ENCODE assay signal across 3 cellular contexts in the genomic region with DNA sequence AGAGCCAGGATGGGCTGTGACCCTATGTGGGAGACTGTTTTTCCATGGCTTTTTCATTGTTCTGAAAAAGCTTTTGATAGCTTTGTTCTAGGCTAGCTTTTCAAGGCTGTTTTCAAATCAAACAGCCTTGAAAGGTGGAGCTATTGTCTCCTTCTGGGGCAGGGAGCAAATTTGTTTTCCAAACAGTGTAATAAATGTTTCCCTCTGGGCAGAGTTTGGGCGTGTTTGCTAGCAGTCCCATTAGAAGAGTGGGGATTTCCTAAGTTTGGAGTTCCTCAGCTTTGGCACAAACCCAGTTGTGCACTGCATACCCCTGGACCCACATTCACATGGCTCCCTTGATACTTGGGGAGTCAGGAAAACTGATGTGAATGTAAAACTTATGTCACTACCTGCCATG.
TF ChIP-seq lines count a peak whose summit lies in the region.

No MANE protein-coding gene starts in this region.

TF ChIP-seq in SK-N-SH, 30 proteins besides CTCF, POLR2A, EP300 and RAD21 (continues in another document):
- TF ChIP-seq TEAD4 (IDR thresholded peaks at IDR 0.05; ENCODE audit: borderline replicate concordance, insufficient read depth) (no peak), SMC3 (IDR thresholded peaks at IDR 0.05; ENCODE audit: low read depth, low read length) (no peak), FOSL2 (IDR thresholded peaks at IDR 0.05; ENCODE audit: borderline replicate concordance, low read depth) (no peak), FOXJ3 (CRISPR knock-in tag; IDR thresholded peaks at IDR 0.05) (no peak), RXRA (IDR thresholded peaks at IDR 0.05; ENCODE audit: borderline replicate concordance, low read depth) (no peak), EZH2phosphoT487 (IDR thresholded peaks at IDR 0.05; ENCODE audit: borderline replicate concordance, low read depth) (no peak), NRF1 (IDR thresholded peaks at IDR 0.05; ENCODE audit: low read depth, low read length) (no peak), RFX5 (IDR thresholded peaks at IDR 0.05; ENCODE audit: low read length) (no peak), SIN3A (IDR thresholded peaks at IDR 0.05; ENCODE audit: borderline replicate concordance, low read depth, low read length) (no peak), MEF2A (IDR thresholded peaks at IDR 0.05; ENCODE audit: borderline replicate concordance, low read depth) (no peak), GATA2 (CRISPR knock-in tag; IDR thresholded peaks at IDR 0.05) (no peak), TCF12 (IDR thresholded peaks at IDR 0.05) (no peak)
- TF ChIP-seq, protein P1, sequence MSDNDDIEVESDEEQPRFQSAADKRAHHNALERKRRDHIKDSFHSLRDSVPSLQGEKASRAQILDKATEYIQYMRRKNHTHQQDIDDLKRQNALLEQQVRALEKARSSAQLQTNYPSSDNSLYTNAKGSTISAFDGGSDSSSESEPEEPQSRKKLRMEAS (IDR thresholded peaks at IDR 0.05; ENCODE audit: low read depth) = no peak
- TF ChIP-seq, protein P2, sequence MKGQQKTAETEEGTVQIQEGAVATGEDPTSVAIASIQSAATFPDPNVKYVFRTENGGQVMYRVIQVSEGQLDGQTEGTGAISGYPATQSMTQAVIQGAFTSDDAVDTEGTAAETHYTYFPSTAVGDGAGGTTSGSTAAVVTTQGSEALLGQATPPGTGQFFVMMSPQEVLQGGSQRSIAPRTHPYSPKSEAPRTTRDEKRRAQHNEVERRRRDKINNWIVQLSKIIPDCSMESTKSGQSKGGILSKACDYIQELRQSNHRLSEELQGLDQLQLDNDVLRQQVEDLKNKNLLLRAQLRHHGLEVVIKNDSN (IDR thresholded peaks at IDR 0.05; ENCODE audit: borderline replicate concordance, low read depth) = no peak
- TF ChIP-seq, protein P3, sequence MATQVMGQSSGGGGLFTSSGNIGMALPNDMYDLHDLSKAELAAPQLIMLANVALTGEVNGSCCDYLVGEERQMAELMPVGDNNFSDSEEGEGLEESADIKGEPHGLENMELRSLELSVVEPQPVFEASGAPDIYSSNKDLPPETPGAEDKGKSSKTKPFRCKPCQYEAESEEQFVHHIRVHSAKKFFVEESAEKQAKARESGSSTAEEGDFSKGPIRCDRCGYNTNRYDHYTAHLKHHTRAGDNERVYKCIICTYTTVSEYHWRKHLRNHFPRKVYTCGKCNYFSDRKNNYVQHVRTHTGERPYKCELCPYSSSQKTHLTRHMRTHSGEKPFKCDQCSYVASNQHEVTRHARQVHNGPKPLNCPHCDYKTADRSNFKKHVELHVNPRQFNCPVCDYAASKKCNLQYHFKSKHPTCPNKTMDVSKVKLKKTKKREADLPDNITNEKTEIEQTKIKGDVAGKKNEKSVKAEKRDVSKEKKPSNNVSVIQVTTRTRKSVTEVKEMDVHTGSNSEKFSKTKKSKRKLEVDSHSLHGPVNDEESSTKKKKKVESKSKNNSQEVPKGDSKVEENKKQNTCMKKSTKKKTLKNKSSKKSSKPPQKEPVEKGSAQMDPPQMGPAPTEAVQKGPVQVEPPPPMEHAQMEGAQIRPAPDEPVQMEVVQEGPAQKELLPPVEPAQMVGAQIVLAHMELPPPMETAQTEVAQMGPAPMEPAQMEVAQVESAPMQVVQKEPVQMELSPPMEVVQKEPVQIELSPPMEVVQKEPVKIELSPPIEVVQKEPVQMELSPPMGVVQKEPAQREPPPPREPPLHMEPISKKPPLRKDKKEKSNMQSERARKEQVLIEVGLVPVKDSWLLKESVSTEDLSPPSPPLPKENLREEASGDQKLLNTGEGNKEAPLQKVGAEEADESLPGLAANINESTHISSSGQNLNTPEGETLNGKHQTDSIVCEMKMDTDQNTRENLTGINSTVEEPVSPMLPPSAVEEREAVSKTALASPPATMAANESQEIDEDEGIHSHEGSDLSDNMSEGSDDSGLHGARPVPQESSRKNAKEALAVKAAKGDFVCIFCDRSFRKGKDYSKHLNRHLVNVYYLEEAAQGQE (IDR thresholded peaks at IDR 0.05; ENCODE audit: low read depth, low read length) = no peak

TF ChIP-seq in SK-N-SH treated with all-trans-retinoic acid at 6 μM for 48 hours, 23 proteins besides CTCF, POLR2A, EP300 and RAD21:
- TF ChIP-seq, protein P4, sequence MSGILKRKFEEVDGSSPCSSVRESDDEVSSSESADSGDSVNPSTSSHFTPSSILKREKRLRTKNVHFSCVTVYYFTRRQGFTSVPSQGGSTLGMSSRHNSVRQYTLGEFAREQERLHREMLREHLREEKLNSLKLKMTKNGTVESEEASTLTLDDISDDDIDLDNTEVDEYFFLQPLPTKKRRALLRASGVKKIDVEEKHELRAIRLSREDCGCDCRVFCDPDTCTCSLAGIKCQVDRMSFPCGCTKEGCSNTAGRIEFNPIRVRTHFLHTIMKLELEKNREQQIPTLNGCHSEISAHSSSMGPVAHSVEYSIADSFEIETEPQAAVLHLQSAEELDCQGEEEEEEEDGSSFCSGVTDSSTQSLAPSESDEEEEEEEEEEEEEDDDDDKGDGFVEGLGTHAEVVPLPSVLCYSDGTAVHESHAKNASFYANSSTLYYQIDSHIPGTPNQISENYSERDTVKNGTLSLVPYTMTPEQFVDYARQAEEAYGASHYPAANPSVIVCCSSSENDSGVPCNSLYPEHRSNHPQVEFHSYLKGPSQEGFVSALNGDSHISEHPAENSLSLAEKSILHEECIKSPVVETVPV (CRISPR knock-in tag; IDR thresholded peaks at IDR 0.05) = no peak
- TF ChIP-seq GLIS3 (CRISPR knock-in tag; IDR thresholded peaks at IDR 0.05) (no peak), ZNF565 (CRISPR knock-in tag; conservative IDR thresholded peaks at IDR 0.05; ENCODE audit: low read depth) (no peak), ZNF70 (CRISPR knock-in tag; IDR thresholded peaks at IDR 0.05) (no peak), ISL1 (CRISPR knock-in tag; IDR thresholded peaks at IDR 0.05) (no peak), ZFP3 (CRISPR knock-in tag; IDR thresholded peaks at IDR 0.05) (no peak), ZC3H10 (CRISPR knock-in tag; IDR thresholded peaks at IDR 0.05) (no peak), PPARA (CRISPR knock-in tag; IDR thresholded peaks at IDR 0.05; ENCODE audit: borderline replicate concordance) (no peak), TCF4 (CRISPR knock-in tag; IDR thresholded peaks at IDR 0.05; ENCODE audit: borderline replicate concordance) (no peak), TOX (CRISPR knock-in tag; IDR thresholded peaks at IDR 0.05; ENCODE audit: borderline replicate concordance) (no peak), CSDC2 (CRISPR knock-in tag; IDR thresholded peaks at IDR 0.05) (no peak)
- TF ChIP-seq, protein P5, sequence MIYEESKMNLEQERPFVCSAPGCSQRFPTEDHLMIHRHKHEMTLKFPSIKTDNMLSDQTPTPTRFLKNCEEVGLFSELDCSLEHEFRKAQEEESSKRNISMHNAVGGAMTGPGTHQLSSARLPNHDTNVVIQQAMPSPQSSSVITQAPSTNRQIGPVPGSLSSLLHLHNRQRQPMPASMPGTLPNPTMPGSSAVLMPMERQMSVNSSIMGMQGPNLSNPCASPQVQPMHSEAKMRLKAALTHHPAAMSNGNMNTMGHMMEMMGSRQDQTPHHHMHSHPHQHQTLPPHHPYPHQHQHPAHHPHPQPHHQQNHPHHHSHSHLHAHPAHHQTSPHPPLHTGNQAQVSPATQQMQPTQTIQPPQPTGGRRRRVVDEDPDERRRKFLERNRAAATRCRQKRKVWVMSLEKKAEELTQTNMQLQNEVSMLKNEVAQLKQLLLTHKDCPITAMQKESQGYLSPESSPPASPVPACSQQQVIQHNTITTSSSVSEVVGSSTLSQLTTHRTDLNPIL (CRISPR knock-in tag; IDR thresholded peaks at IDR 0.05; ENCODE audit: low read depth) = no peak
- TF ChIP-seq, protein P6, sequence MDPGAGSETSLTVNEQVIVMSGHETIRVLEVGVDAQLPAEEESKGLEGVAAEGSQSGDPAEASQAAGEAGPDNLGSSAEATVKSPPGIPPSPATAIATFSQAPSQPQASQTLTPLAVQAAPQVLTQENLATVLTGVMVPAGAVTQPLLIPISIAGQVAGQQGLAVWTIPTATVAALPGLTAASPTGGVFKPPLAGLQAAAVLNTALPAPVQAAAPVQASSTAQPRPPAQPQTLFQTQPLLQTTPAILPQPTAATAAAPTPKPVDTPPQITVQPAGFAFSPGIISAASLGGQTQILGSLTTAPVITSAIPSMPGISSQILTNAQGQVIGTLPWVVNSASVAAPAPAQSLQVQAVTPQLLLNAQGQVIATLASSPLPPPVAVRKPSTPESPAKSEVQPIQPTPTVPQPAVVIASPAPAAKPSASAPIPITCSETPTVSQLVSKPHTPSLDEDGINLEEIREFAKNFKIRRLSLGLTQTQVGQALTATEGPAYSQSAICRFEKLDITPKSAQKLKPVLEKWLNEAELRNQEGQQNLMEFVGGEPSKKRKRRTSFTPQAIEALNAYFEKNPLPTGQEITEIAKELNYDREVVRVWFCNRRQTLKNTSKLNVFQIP (CRISPR knock-in tag; IDR thresholded peaks at IDR 0.05; ENCODE audit: borderline replicate concordance, low read depth) = no peak
TF ChIP-seq in SK-N-SH treated with all-trans-retinoic acid at 6 μM for 48 hours: peak in this region for 0.

TF ChIP-seq in GM23338, 12 proteins besides CTCF, POLR2A, EP300 and RAD21:
- TF ChIP-seq JUNB (IDR thresholded peaks at IDR 0.05; ENCODE audit: unreplicated experiment) = no peak
- no peak for TF ChIP-seq EZH2 (IDR thresholded peaks at IDR 0.05; ENCODE audit: low read depth, unreplicated experiment)
- no peak for TF ChIP-seq STAT1 (IDR thresholded peaks at IDR 0.05; ENCODE audit: unreplicated experiment)
- TF ChIP-seq ZNF331 (CRISPR knock-in tag; IDR thresholded peaks at IDR 0.05; ENCODE audit: low read depth) = no peak
- TF ChIP-seq NANOG (IDR thresholded peaks at IDR 0.05; ENCODE audit: borderline replicate concordance) = no peak
